Comparison of ENCODE assay signal across 1 cellular context in the genomic region with DNA sequence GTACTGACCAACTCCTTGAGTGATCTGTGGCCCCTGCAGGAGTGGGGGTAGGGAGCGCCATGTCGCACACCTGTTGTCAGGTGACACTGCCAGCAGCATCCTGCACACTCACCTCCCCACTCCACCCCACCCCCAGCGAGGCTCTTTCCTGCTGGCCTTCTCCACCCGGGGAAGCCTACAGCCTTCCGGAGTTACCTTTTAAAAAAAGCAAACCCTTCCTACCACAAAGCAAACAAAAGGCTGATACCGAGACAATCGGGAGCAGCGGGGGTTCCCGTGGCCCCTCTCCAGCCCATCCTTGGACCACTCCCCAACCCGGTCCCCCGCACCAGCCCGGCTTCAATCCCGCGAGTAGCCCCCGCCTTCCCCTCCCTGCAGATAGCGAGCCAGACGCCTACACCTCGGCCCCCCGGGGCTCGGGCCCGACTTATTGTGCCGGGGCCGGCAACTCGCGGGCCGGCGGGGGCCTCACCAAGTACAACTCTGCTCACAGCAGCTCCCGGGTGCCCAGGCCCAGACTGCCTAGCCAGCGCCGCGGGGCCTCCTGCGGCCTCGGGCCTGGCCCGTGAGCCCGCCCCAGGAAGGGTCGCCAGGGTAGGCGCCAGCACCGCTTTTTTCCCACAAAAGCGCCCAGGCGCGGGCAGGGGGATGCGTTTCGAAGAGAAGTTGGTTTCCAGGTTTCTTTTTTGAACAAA.
TF ChIP-seq lines count a peak whose summit lies in the region.

No MANE protein-coding gene starts in this region.

TF ChIP-seq in HEK293, 187 proteins besides CTCF, POLR2A, EP300 and RAD21 (continued from another document and continues in another):
- TF ChIP-seq, protein P1, sequence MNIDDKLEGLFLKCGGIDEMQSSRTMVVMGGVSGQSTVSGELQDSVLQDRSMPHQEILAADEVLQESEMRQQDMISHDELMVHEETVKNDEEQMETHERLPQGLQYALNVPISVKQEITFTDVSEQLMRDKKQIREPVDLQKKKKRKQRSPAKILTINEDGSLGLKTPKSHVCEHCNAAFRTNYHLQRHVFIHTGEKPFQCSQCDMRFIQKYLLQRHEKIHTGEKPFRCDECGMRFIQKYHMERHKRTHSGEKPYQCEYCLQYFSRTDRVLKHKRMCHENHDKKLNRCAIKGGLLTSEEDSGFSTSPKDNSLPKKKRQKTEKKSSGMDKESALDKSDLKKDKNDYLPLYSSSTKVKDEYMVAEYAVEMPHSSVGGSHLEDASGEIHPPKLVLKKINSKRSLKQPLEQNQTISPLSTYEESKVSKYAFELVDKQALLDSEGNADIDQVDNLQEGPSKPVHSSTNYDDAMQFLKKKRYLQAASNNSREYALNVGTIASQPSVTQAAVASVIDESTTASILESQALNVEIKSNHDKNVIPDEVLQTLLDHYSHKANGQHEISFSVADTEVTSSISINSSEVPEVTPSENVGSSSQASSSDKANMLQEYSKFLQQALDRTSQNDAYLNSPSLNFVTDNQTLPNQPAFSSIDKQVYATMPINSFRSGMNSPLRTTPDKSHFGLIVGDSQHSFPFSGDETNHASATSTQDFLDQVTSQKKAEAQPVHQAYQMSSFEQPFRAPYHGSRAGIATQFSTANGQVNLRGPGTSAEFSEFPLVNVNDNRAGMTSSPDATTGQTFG (tag by site-specific recombination; IDR thresholded peaks at IDR 0.05; ENCODE audit: borderline replicate concordance) = no peak
- no peak for TF ChIP-seq KLF1 (tag by site-specific recombination; IDR thresholded peaks at IDR 0.05)
- TF ChIP-seq ZNF776 (tag by site-specific recombination; IDR thresholded peaks at IDR 0.05; ENCODE audit: borderline replicate concordance) = no peak
- TF ChIP-seq ZNF121 (tag by site-specific recombination; IDR thresholded peaks at IDR 0.05) = no peak
- no peak for TF ChIP-seq ZNF19 (tag by site-specific recombination; IDR thresholded peaks at IDR 0.05; ENCODE audit: low read depth)
- TF ChIP-seq, protein P2, sequence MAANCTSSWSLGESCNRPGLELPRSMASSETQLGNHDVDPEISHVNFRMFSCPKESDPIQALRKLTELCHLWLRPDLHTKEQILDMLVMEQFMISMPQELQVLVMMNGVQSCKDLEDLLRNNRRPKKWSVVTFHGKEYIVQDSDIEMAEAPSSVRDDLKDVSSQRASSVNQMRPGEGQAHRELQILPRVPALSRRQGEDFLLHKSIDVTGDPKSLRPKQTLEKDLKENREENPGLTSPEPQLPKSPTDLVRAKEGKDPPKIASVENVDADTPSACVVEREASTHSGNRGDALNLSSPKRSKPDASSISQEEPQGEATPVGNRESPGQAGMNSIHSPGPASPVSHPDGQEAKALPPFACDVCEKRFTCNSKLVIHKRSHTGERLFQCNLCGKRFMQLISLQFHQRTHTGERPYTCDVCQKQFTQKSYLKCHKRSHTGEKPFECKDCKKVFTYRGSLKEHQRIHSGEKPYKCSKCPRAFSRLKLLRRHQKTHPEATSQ (tag by site-specific recombination; IDR thresholded peaks at IDR 0.05) = no peak
- no peak for TF ChIP-seq GLI4 (tag by site-specific recombination; IDR thresholded peaks at IDR 0.05)
- no peak for TF ChIP-seq ZNF830 (tag by site-specific recombination; IDR thresholded peaks at IDR 0.05; ENCODE audit: low read depth)
- TF ChIP-seq, protein P3, sequence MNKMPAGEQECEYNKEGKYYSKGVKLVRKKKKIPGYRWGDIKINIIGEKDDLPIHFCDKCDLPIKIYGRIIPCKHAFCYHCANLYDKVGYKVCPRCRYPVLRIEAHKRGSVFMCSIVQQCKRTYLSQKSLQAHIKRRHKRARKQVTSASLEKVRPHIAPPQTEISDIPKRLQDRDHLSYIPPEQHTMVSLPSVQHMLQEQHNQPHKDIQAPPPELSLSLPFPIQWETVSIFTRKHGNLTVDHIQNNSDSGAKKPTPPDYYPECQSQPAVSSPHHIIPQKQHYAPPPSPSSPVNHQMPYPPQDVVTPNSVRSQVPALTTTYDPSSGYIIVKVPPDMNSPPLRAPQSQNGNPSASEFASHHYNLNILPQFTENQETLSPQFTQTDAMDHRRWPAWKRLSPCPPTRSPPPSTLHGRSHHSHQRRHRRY (tag by site-specific recombination; IDR thresholded peaks at IDR 0.05) = no peak
- TF ChIP-seq, protein P4, sequence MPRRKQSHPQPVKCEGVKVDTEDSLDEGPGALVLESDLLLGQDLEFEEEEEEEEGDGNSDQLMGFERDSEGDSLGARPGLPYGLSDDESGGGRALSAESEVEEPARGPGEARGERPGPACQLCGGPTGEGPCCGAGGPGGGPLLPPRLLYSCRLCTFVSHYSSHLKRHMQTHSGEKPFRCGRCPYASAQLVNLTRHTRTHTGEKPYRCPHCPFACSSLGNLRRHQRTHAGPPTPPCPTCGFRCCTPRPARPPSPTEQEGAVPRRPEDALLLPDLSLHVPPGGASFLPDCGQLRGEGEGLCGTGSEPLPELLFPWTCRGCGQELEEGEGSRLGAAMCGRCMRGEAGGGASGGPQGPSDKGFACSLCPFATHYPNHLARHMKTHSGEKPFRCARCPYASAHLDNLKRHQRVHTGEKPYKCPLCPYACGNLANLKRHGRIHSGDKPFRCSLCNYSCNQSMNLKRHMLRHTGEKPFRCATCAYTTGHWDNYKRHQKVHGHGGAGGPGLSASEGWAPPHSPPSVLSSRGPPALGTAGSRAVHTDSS (tag by site-specific recombination; IDR thresholded peaks at IDR 0.05) = no peak
- TF ChIP-seq HOXD13 (CRISPR knock-in tag; IDR thresholded peaks at IDR 0.05; ENCODE audit: borderline replicate concordance) = no peak
- TF ChIP-seq ZNF843 (tag by site-specific recombination; IDR thresholded peaks at IDR 0.05) = no peak
- TF ChIP-seq ZFHX2 (tag by site-specific recombination; conservative IDR thresholded peaks at IDR 0.05) = peak; percentile 84
- no peak for TF ChIP-seq ZNF174 (tag by site-specific recombination; IDR thresholded peaks at IDR 0.05)
- no peak for TF ChIP-seq ZNF23 (tag by site-specific recombination; IDR thresholded peaks at IDR 0.05; ENCODE audit: borderline replicate concordance)
- no peak for TF ChIP-seq ZNF239 (tag by site-specific recombination; IDR thresholded peaks at IDR 0.05)
- no peak for TF ChIP-seq ZBTB8A (tag by site-specific recombination; IDR thresholded peaks at IDR 0.05)
- no peak for TF ChIP-seq ZNF670 (tag by site-specific recombination; IDR thresholded peaks at IDR 0.05; ENCODE audit: low read depth)
- TF ChIP-seq ZNF140 (tag by site-specific recombination; IDR thresholded peaks at IDR 0.05) = no peak
- no peak for TF ChIP-seq FEZF1 (tag by site-specific recombination; IDR thresholded peaks at IDR 0.05)
- TF ChIP-seq OVOL3 (tag by site-specific recombination; IDR thresholded peaks at IDR 0.05) = no peak
- TF ChIP-seq, protein P5, sequence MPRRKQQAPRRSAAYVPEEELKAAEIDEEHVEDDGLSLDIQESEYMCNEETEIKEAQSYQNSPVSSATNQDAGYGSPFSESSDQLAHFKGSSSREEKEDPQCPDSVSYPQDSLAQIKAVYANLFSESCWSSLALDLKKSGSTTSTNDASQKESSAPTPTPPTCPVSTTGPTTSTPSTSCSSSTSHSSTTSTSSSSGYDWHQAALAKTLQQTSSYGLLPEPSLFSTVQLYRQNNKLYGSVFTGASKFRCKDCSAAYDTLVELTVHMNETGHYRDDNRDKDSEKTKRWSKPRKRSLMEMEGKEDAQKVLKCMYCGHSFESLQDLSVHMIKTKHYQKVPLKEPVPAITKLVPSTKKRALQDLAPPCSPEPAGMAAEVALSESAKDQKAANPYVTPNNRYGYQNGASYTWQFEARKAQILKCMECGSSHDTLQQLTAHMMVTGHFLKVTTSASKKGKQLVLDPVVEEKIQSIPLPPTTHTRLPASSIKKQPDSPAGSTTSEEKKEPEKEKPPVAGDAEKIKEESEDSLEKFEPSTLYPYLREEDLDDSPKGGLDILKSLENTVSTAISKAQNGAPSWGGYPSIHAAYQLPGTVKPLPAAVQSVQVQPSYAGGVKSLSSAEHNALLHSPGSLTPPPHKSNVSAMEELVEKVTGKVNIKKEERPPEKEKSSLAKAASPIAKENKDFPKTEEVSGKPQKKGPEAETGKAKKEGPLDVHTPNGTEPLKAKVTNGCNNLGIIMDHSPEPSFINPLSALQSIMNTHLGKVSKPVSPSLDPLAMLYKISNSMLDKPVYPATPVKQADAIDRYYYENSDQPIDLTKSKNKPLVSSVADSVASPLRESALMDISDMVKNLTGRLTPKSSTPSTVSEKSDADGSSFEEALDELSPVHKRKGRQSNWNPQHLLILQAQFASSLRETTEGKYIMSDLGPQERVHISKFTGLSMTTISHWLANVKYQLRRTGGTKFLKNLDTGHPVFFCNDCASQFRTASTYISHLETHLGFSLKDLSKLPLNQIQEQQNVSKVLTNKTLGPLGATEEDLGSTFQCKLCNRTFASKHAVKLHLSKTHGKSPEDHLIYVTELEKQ (tag by site-specific recombination; IDR thresholded peaks at IDR 0.05; ENCODE audit: borderline replicate concordance) = no peak
- no peak for TF ChIP-seq ZNF654 (tag by site-specific recombination; IDR thresholded peaks at IDR 0.05; ENCODE audit: low read depth)
- TF ChIP-seq, protein P6, sequence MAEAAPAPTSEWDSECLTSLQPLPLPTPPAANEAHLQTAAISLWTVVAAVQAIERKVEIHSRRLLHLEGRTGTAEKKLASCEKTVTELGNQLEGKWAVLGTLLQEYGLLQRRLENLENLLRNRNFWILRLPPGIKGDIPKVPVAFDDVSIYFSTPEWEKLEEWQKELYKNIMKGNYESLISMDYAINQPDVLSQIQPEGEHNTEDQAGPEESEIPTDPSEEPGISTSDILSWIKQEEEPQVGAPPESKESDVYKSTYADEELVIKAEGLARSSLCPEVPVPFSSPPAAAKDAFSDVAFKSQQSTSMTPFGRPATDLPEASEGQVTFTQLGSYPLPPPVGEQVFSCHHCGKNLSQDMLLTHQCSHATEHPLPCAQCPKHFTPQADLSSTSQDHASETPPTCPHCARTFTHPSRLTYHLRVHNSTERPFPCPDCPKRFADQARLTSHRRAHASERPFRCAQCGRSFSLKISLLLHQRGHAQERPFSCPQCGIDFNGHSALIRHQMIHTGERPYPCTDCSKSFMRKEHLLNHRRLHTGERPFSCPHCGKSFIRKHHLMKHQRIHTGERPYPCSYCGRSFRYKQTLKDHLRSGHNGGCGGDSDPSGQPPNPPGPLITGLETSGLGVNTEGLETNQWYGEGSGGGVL (tag by site-specific recombination; IDR thresholded peaks at IDR 0.05) = peak; percentile 9; the same call in 1 of the 2 replicates
- no peak for TF ChIP-seq ZNF510 (tag by site-specific recombination; IDR thresholded peaks at IDR 0.05; ENCODE audit: insufficient replicate concordance)
- 0 out of 2 replicates have a peak, but pooled peaks have one; percentile 17 for TF ChIP-seq ZNF423 (tag by site-specific recombination; IDR thresholded peaks at IDR 0.05)
- no peak for TF ChIP-seq ZBTB21 (tag by site-specific recombination; IDR thresholded peaks at IDR 0.05)
- peak; percentile 96 for TF ChIP-seq SCRT2 (tag by site-specific recombination; IDR thresholded peaks at IDR 0.05)
- TF ChIP-seq ZNF660 (tag by site-specific recombination; IDR thresholded peaks at IDR 0.05) = no peak
- no peak for TF ChIP-seq ZNF707 (tag by site-specific recombination; IDR thresholded peaks at IDR 0.05)
- TF ChIP-seq ZNF350 (tag by site-specific recombination; IDR thresholded peaks at IDR 0.05) = no peak
- TF ChIP-seq ZFP37 (tag by site-specific recombination; IDR thresholded peaks at IDR 0.05) = 0 out of 2 replicates have a peak, but pooled peaks have one; percentile 42
- no peak for TF ChIP-seq ZNF324 (tag by site-specific recombination; IDR thresholded peaks at IDR 0.05)
- TF ChIP-seq WT1 (tag by site-specific recombination; IDR thresholded peaks at IDR 0.05) = no peak
- TF ChIP-seq, protein P7, sequence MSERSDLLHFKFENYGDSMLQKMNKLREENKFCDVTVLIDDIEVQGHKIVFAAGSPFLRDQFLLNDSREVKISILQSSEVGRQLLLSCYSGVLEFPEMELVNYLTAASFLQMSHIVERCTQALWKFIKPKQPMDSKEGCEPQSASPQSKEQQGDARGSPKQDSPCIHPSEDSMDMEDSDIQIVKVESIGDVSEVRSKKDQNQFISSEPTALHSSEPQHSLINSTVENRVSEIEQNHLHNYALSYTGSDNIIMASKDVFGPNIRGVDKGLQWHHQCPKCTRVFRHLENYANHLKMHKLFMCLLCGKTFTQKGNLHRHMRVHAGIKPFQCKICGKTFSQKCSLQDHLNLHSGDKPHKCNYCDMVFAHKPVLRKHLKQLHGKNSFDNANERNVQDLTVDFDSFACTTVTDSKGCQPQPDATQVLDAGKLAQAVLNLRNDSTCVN (tag by site-specific recombination; optimal IDR thresholded peaks at IDR 0.05) = peak; percentile 81
- no peak for TF ChIP-seq ZNF426 (tag by site-specific recombination; IDR thresholded peaks at IDR 0.05)
- TF ChIP-seq, protein P8, sequence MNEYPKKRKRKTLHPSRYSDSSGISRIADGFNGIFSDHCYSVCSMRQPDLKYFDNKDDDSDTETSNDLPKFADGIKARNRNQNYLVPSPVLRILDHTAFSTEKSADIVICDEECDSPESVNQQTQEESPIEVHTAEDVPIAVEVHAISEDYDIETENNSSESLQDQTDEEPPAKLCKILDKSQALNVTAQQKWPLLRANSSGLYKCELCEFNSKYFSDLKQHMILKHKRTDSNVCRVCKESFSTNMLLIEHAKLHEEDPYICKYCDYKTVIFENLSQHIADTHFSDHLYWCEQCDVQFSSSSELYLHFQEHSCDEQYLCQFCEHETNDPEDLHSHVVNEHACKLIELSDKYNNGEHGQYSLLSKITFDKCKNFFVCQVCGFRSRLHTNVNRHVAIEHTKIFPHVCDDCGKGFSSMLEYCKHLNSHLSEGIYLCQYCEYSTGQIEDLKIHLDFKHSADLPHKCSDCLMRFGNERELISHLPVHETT (tag by site-specific recombination; IDR thresholded peaks at IDR 0.05) = no peak
- no peak for TF ChIP-seq ZNF473 (tag by site-specific recombination; IDR thresholded peaks at IDR 0.05)
- TF ChIP-seq BCL11B (tag by site-specific recombination; IDR thresholded peaks at IDR 0.05; ENCODE audit: low read depth) = no peak
- TF ChIP-seq SALL2 (tag by site-specific recombination; IDR thresholded peaks at IDR 0.05; ENCODE audit: borderline replicate concordance) = no peak
- TF ChIP-seq ZNF600 (tag by site-specific recombination; IDR thresholded peaks at IDR 0.05) = no peak
- TF ChIP-seq ZNF169 (tag by site-specific recombination; IDR thresholded peaks at IDR 0.05) = no peak
- TF ChIP-seq, protein P9, sequence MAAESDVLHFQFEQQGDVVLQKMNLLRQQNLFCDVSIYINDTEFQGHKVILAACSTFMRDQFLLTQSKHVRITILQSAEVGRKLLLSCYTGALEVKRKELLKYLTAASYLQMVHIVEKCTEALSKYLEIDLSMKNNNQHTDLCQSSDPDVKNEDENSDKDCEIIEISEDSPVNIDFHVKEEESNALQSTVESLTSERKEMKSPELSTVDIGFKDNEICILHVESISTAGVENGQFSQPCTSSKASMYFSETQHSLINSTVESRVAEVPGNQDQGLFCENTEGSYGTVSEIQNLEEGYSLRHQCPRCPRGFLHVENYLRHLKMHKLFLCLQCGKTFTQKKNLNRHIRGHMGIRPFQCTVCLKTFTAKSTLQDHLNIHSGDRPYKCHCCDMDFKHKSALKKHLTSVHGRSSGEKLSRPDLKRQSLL (tag by site-specific recombination; IDR thresholded peaks at IDR 0.05) = no peak
- TF ChIP-seq ZBTB48 (tag by site-specific recombination; IDR thresholded peaks at IDR 0.05) = no peak
